Comparison of ENCODE assay signal across 1 cellular context in the genomic region with DNA sequence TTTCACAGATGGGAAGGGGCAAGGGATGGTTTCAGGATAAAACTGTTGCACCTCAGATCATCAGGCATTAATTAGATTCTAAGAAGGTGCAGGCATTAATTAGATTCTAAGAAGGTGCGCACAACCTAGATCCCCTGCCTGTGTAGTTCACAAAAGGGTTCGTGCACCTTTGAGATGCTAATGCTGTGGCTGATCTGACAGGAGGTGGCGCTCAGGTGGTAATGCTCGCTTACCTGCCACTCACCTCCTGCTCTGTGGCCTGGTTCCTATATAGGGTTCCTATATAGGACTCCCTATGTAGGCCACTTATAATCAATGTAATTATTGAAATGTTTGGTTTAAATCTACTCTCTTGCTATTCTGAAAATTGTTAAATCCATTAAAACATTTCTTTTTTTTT.
TF ChIP-seq lines count a peak whose summit lies in the region.

No MANE protein-coding gene starts in this region.

TF ChIP-seq in HCT116, 20 proteins besides CTCF, POLR2A, EP300 and RAD21 (continued from another document):
- TF ChIP-seq, protein P1, sequence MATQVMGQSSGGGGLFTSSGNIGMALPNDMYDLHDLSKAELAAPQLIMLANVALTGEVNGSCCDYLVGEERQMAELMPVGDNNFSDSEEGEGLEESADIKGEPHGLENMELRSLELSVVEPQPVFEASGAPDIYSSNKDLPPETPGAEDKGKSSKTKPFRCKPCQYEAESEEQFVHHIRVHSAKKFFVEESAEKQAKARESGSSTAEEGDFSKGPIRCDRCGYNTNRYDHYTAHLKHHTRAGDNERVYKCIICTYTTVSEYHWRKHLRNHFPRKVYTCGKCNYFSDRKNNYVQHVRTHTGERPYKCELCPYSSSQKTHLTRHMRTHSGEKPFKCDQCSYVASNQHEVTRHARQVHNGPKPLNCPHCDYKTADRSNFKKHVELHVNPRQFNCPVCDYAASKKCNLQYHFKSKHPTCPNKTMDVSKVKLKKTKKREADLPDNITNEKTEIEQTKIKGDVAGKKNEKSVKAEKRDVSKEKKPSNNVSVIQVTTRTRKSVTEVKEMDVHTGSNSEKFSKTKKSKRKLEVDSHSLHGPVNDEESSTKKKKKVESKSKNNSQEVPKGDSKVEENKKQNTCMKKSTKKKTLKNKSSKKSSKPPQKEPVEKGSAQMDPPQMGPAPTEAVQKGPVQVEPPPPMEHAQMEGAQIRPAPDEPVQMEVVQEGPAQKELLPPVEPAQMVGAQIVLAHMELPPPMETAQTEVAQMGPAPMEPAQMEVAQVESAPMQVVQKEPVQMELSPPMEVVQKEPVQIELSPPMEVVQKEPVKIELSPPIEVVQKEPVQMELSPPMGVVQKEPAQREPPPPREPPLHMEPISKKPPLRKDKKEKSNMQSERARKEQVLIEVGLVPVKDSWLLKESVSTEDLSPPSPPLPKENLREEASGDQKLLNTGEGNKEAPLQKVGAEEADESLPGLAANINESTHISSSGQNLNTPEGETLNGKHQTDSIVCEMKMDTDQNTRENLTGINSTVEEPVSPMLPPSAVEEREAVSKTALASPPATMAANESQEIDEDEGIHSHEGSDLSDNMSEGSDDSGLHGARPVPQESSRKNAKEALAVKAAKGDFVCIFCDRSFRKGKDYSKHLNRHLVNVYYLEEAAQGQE (IDR thresholded peaks at IDR 0.05; ENCODE audit: low read depth), result no peak
- TF ChIP-seq EZH2 (IDR thresholded peaks at IDR 0.05) (no peak), POLR2AphosphoS5 (IDR thresholded peaks at IDR 0.05; ENCODE audit: low read depth, low read length) (no peak), FOSL1 (IDR thresholded peaks at IDR 0.05; ENCODE audit: low read depth) (no peak), TCF7L2 (IDR thresholded peaks at IDR 0.05; ENCODE audit: borderline replicate concordance, extremely low read depth, insufficient read depth, insufficient read length) (no peak), CBX3 (IDR thresholded peaks at IDR 0.05; ENCODE audit: low read depth) (no peak), ZNF274 (IDR thresholded peaks at IDR 0.05; ENCODE audit: low read depth, low read length) (no peak), SRF (IDR thresholded peaks at IDR 0.05; ENCODE audit: low read depth) (no peak), JUND (IDR thresholded peaks at IDR 0.05) (no peak), SIN3A (IDR thresholded peaks at IDR 0.05; ENCODE audit: low read depth) (no peak)
